10 cellular contexts compared by ENCODE assay signal in the genomic region with DNA sequence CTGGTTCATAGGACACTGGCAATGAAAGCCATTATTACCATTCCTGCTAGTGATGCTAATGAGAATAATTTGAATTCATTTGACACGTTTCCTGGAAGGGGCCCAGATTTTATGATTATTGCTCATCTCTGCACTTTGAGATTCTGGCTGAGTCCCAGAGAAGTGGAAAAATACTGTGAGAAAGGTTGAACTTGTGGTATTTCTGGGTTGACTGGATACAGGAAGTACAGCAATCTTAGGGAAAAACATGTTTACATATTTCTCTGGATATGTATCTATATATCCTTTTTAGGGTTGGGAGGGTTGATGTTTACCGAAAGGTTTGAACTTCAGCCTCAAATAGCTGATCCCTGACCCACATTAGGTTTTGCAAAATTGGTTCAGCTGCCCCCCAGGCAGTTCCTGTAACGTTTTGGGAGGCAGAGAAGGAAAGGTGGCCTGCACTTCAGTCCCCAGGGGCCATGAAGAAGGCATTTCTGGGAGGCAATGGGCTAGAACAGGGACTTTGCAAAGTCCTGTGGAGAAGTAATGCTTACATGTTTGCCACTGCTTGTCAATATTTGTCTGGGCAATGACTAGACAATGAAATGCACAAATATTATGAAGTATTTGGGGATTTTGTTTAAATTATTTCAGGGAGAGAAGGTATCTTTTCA.
A peak's percentile ranks its signal among the peaks of the same experiment; 100 is the strongest.
DNase-seq lines count a peak whose midpoint lies in the region; ATAC-seq and TF ChIP-seq lines count a peak whose summit lies in the region.
"Had no signal": no experiment of that assay in that cellular context is flagged by ENCODE, and none has a peak within 500 bp of the region (broad histone marks: within the 10 kb centered on the region; RNA-seq: fewer than 3 reads in every experiment).

No MANE protein-coding gene starts in this region.

- no peak for TF ChIP-seq POLR2A in upper lobe of left lung (IDR thresholded peaks at IDR 0.05)

- peak overlapping the region; percentile 14; the same call in 1 of the 2 replicates for H3K4me3 ChIP-seq in SK-N-MC
- no peak overlapping the region for H3K4me3 ChIP-seq in fibroblast of villous mesenchyme (ENCODE audit: low read depth, low read length)
- H3K4me3 ChIP-seq in trophoblast cell (ENCODE audit: low read depth, low read length), result no peak overlapping the region
- no peak overlapping the region for H3K4me3 ChIP-seq in upper lobe of left lung
- H3K4me3 ChIP-seq: prostate gland had no signal

- peak overlapping the region; percentile 45 for H4K91ac ChIP-seq in trophoblast cell (ENCODE audit: low read depth, low read length)

- H3K27ac ChIP-seq in SK-N-MC (peak overlapping the region; percentile 26; the same call in 1 of the 2 replicates), trophoblast cell (ENCODE audit: low read depth, low read length) (no peak overlapping the region), upper lobe of left lung (peak overlapping the region in 1 of 4 donors; percentile 17)
- H3K27ac ChIP-seq: prostate gland had no signal

- H3K9ac ChIP-seq in SK-N-MC (ENCODE audit: insufficient read length) (no peak overlapping the region), trophoblast cell (ENCODE audit: low read length) (no peak overlapping the region)

- no peak overlapping the region for H2BK12ac ChIP-seq in trophoblast cell (ENCODE audit: low read length)

- ATAC-seq in HG02885 (IDR thresholded peaks at IDR 0.05; ENCODE audit: poor library complexity, unreplicated experiment), result no peak
- no peak for ATAC-seq in HG03025 (IDR thresholded peaks at IDR 0.05; ENCODE audit: low FRiP score, unreplicated experiment)
- ATAC-seq in upper lobe of left lung (ENCODE audit: low FRiP score in 2 of 2), result no peak
- ATAC-seq: T-helper 17 cell had no signal

- no peaks in the 10 kb centered on the region for H3K79me2 ChIP-seq in trophoblast cell (ENCODE audit: control insufficient read depth, insufficient read depth, low read length, poor library complexity)

- H2BK5ac ChIP-seq in trophoblast cell (ENCODE audit: low read depth, low read length, poor library complexity), result no peak overlapping the region

- no peak overlapping the region for H2AK5ac ChIP-seq in trophoblast cell (ENCODE audit: low read length)

- no peak for TF ChIP-seq EP300 in upper lobe of left lung (IDR thresholded peaks at IDR 0.05)

- H3K23ac ChIP-seq in trophoblast cell (ENCODE audit: low read length), result no peak overlapping the region

- H3K27me3 ChIP-seq in trophoblast cell (ENCODE audit: insufficient read depth, low read length), result no peaks in the 10 kb centered on the region
- no peaks in the 10 kb centered on the region for H3K27me3 ChIP-seq in upper lobe of left lung

- no peaks in the 10 kb centered on the region for H3K79me1 ChIP-seq in trophoblast cell (ENCODE audit: low read length)

- peak; percentile 68 for DNase-seq in GM03348 (ENCODE audit: low spot score)
- DNase-seq in SK-N-MC (ENCODE audit: low read depth, low spot score), result peak; percentile 40
- peak; percentile 97 for DNase-seq in fibroblast of villous mesenchyme (ENCODE audit: low read depth)
- peak; percentile 77 to 98 for DNase-seq in trophoblast cell
- no peak for DNase-seq in DMS153 treated with DMSO at 0.1 percent for 48 hours (lab: John Stamatoyannopoulos, UW; ENCODE audit: unreplicated experiment)
- no peak for DNase-seq in upper lobe of left lung
- DNase-seq: T-helper 17 cell had no signal

- TF ChIP-seq CTCF in fibroblast of villous mesenchyme (IDR thresholded peaks at IDR 0.05; ENCODE audit: insufficient read depth, low read depth, low read length) (no peak), upper lobe of left lung (IDR thresholded peaks at IDR 0.05) (no peak)

- no peak overlapping the region for H3K4me2 ChIP-seq in trophoblast cell (ENCODE audit: low read length)

- H3K9me3 ChIP-seq in SK-N-MC (ENCODE audit: low read depth, low read length), result no peaks in the 10 kb centered on the region
- H3K9me3 ChIP-seq in trophoblast cell (ENCODE audit: insufficient read depth, low read depth, low read length), result no peaks in the 10 kb centered on the region
- H3K9me3 ChIP-seq in upper lobe of left lung, result no peaks in the 10 kb centered on the region
- H3K9me3 ChIP-seq: prostate gland had no signal

- peak overlapping the region; percentile 20 for H2AFZ ChIP-seq in trophoblast cell (ENCODE audit: insufficient read depth, low read length, poor library complexity)

- H3K4me1 ChIP-seq in trophoblast cell (ENCODE audit: control insufficient read depth in 1 of 2, insufficient read depth in 2 of 2, low read length in 2 of 2) (peaks cover 0 to 5% of the 10 kb centered on the region in 2 experiments), upper lobe of left lung (peaks cover 16 to 22% (median 17%) of the 10 kb centered on the region in 4 donors)
- H3K4me1 ChIP-seq: prostate gland had no signal

- no peaks in the 10 kb centered on the region for H3K36me3 ChIP-seq in SK-N-MC (ENCODE audit: insufficient read depth, low read length)
- no peaks in the 10 kb centered on the region for H3K36me3 ChIP-seq in trophoblast cell (ENCODE audit: control insufficient read depth in 1 of 2, insufficient read depth in 2 of 2, low read length in 2 of 2)
- no peaks in the 10 kb centered on the region for H3K36me3 ChIP-seq in upper lobe of left lung
- H3K36me3 ChIP-seq: prostate gland had no signal

- H2BK120ac ChIP-seq in trophoblast cell (ENCODE audit: insufficient read depth, low read length, poor library complexity), result peak overlapping the region; percentile 10

- no peak overlapping the region for H3K14ac ChIP-seq in trophoblast cell (ENCODE audit: low read length)

- no peak overlapping the region for H4K12ac ChIP-seq in trophoblast cell (ENCODE audit: low read depth, low read length)

- H3K18ac ChIP-seq in trophoblast cell (ENCODE audit: low read length), result no peak overlapping the region

- WGBS in trophoblast cell (ENCODE audit: extremely low coverage, insufficient coverage, insufficient read length), result no CpG with 5 or more reads among the region's 3 CpGs
- WGBS in upper lobe of left lung, 2 donors, result 28 to 31% methylated on average over 3 of the region's 3 CpGs

- no peak overlapping the region for H4K8ac ChIP-seq in trophoblast cell (ENCODE audit: low read depth, low read length)

- no peak overlapping the region for H3K4ac ChIP-seq in trophoblast cell (ENCODE audit: low read depth, low read length)

Comparison
In these comparisons a context has a peak if more than half of its experiments do, and no peak if none do; other contexts are left out.
1. DNase-seq: peak in GM03348 (single experiment), SK-N-MC (single experiment), fibroblast of villous mesenchyme (single experiment) and trophoblast cell (2 of 2); none in DMS153 treated with DMSO at 0.1 percent for 48 hours (single experiment) and upper lobe of left lung (0 of 2).